Comparison of ENCODE assay signal across 18 cellular contexts in genomic region chr10:72037266-72037665, GRCh38. TPM values are rescaled to one million over a fixed set of nuclear protein-coding genes. Genes with fewer than 3 reads are reported as not detected.
DNase-seq lines count a peak whose midpoint lies in the region; TF ChIP-seq lines count a peak whose summit lies in the region.
"Had no signal": no experiment of that assay in that cellular context is flagged by ENCODE, and none has a peak within 500 bp of the region (broad histone marks: within the 10 kb centered on the region; RNA-seq: fewer than 3 reads in every experiment).

No MANE protein-coding gene starts in this region.

- H3K4me1 ChIP-seq in Caco-2 (peaks cover 48% of the 10 kb centered on the region), HUES64 (ENCODE audit: insufficient read depth, low read length) (peaks cover 16% of the 10 kb centered on the region; the same call in 1 of the 2 replicates), neuronal stem cell (ENCODE audit: control insufficient read depth in 2 of 2, insufficient read depth in 1 of 2, low read depth in 1 of 2, low read length in 2 of 2) (peaks cover 22 to 25% of the 10 kb centered on the region in 2 donors)

- no peak overlapping the region for H2BK120ac ChIP-seq in neuronal stem cell (ENCODE audit: low read depth, low read length)

- H3K27ac ChIP-seq in HUES64 (ENCODE audit: low read depth, low read length) (peak overlapping the region; percentile 72; the same call in 1 of the 2 replicates), neuronal stem cell (replicated peaks; ENCODE audit: low read length) (peak overlapping the region; percentile 18)
- H3K27ac ChIP-seq: BLaER1 treated with 17β-estradiol and CSF1 and Interleukin-3, amounts not matched to agents 10 nM and 100 nM; HL-60 had no signal

- no peak overlapping the region for H2BK15ac ChIP-seq in neuronal stem cell (ENCODE audit: low read length)

- no peaks in the 10 kb centered on the region for H3K9me3 ChIP-seq in Caco-2
- no peaks in the 10 kb centered on the region for H3K9me3 ChIP-seq in HUES64 (ENCODE audit: insufficient read depth, low read depth, low read length)
- no peaks in the 10 kb centered on the region for H3K9me3 ChIP-seq in neuronal stem cell (replicated peaks in 1 of 2; ENCODE audit: control insufficient read depth in 2 of 2, insufficient read depth in 1 of 2, low read depth in 1 of 2, low read length in 2 of 2)
- H3K9me3 ChIP-seq: A549; BLaER1 treated with 17β-estradiol and CSF1 and Interleukin-3, amounts not matched to agents 10 nM and 100 nM; SK-N-SH had no signal

- POLR2A ChIA-PET in Caco-2 (lab: Charles Lee): interaction anchor here (1.6 kb wide), 1 partner anchor 236 kb away, joined by 3 read pairs; the partner anchor contains the start of gene DDIT4

- H3K4me3 Mint-ChIP-seq in Caco-2 (ENCODE audit: unreplicated experiment) (no peak overlapping the region), CD14-positive monocyte (no peak overlapping the region)

- no peak for TF ChIP-seq CTCF in Caco-2 (IDR thresholded peaks at IDR 0.05; ENCODE audit: insufficient read depth in 1 of 2, low read depth in 1 of 2, low read length in 1 of 2, severe bottlenecking in 1 of 2, unreplicated experiment in 1 of 2)
- no peak for TF ChIP-seq CTCF in CD14-positive monocyte (IDR thresholded peaks at IDR 0.05)

- H3K27me3 ChIP-seq in Caco-2 (replicated peaks; ENCODE audit: control insufficient read depth, insufficient read depth, low read length) (no peaks in the 10 kb centered on the region), HUES64 (ENCODE audit: insufficient read depth, low read length) (no peaks in the 10 kb centered on the region), neuronal stem cell (ENCODE audit: control insufficient read depth in 3 of 3, insufficient read depth in 3 of 3, low read depth in 1 of 3, low read length in 3 of 3) (no peaks in the 10 kb centered on the region)
- H3K27me3 ChIP-seq: BLaER1 treated with 17β-estradiol and CSF1 and Interleukin-3, amounts not matched to agents 10 nM and 100 nM had no signal

- H3K9ac ChIP-seq in HUES64 (ENCODE audit: low read depth, low read length) (peak overlapping the region; percentile 22; the same call in 1 of the 2 replicates), neuronal stem cell (ENCODE audit: low read depth, low read length, poor library complexity) (no peak overlapping the region)
- H3K9ac ChIP-seq: BLaER1 treated with 17β-estradiol and CSF1 and Interleukin-3, amounts not matched to agents 10 nM and 100 nM; SK-N-SH had no signal

- H3K36me3 Mint-ChIP-seq in Caco-2 (ENCODE audit: insufficient read depth, unreplicated experiment) (no peaks in the 10 kb centered on the region), CD14-positive monocyte (no peaks in the 10 kb centered on the region)

- peak overlapping the region; percentile 28 for H3K4me2 ChIP-seq in neuronal stem cell (ENCODE audit: insufficient read depth, low read length, poor library complexity, severe bottlenecking)
- H3K4me2 ChIP-seq: BLaER1 treated with 17β-estradiol and CSF1 and Interleukin-3, amounts not matched to agents 10 nM and 100 nM; SK-N-SH had no signal

- intact Hi-C loops in Caco-2 (cut with micrococcal nuclease; ENCODE audit: unreplicated experiment): no loop called here
- intact Hi-C loops in CD14-positive monocyte (cut with micrococcal nuclease): no loop called here

- peaks cover 30% of the 10 kb centered on the region for H3K4me1 Mint-ChIP-seq in Caco-2 (ENCODE audit: low read depth, unreplicated experiment)
- H3K4me1 Mint-ChIP-seq in CD14-positive monocyte: no peaks in the 10 kb centered on the region

- H3K27ac Mint-ChIP-seq in Caco-2 (ENCODE audit: unreplicated experiment): peak overlapping the region; percentile 91
- H3K27ac Mint-ChIP-seq in CD14-positive monocyte: no peak overlapping the region

- H2AFZ ChIP-seq in neuronal stem cell (ENCODE audit: low read length): peak overlapping the region; percentile 25

- no peak overlapping the region for H2BK5ac ChIP-seq in neuronal stem cell (ENCODE audit: low read length)

- H3K27me3 Mint-ChIP-seq in Caco-2 (ENCODE audit: insufficient read depth, unreplicated experiment) (no peaks in the 10 kb centered on the region), CD14-positive monocyte (ENCODE audit: low read depth in 3 of 3) (peaks cover 0 to 7% (median 2%) of the 10 kb centered on the region in 3 donors)

- H3K36me3 ChIP-seq in Caco-2 (ENCODE audit: control insufficient read depth, insufficient read depth, low read length) (no peaks in the 10 kb centered on the region), HUES64 (ENCODE audit: insufficient read depth, low read length) (no peaks in the 10 kb centered on the region), neuronal stem cell (replicated peaks in 1 of 2; ENCODE audit: control insufficient read depth in 2 of 2, insufficient read depth in 2 of 2, low read length in 2 of 2) (no peaks in the 10 kb centered on the region)
- H3K36me3 ChIP-seq: BLaER1 treated with 17β-estradiol and CSF1 and Interleukin-3, amounts not matched to agents 10 nM and 100 nM had no signal

- CTCF ChIA-PET in Caco-2 (lab: Charles Lee): interaction anchor here (2.3 to 2.7 kb wide), 2 partner anchors 11 to 141 kb away, joined by 11 to 46 read pairs; no protein-coding TSS in a partner anchor

- H3K18ac ChIP-seq in neuronal stem cell (ENCODE audit: low read length): peak overlapping the region; percentile 76

- H2BK12ac ChIP-seq in neuronal stem cell (ENCODE audit: low read length): peak overlapping the region; percentile 51

- no peaks in the 10 kb centered on the region for H3K9me3 Mint-ChIP-seq in Caco-2 (ENCODE audit: unreplicated experiment)
- peaks cover 0 to 2% (median 0%) of the 10 kb centered on the region in 7 donors for H3K9me3 Mint-ChIP-seq in CD14-positive monocyte

- H3K23ac ChIP-seq in neuronal stem cell (ENCODE audit: low read depth, low read length, poor library complexity): no peak overlapping the region

- H3K4ac ChIP-seq in neuronal stem cell (ENCODE audit: low read length): no peak overlapping the region

- 92% methylated on average over 8 of the region's 8 CpGs for WGBS in HUES64
- no CpG with 5 or more reads among the region's 8 CpGs for WGBS in neuronal stem cell (ENCODE audit: extremely low coverage in 2 of 2, insufficient read length in 2 of 2, insufficient replicate concordance in 1 of 2), 2 donors

- H4K91ac ChIP-seq in neuronal stem cell (ENCODE audit: low read depth, low read length, poor library complexity): no peak overlapping the region

- peak overlapping the region; percentile 72 for H2AK5ac ChIP-seq in neuronal stem cell (ENCODE audit: low read depth, low read length)

- H4K8ac ChIP-seq in neuronal stem cell (ENCODE audit: low read depth, low read length): no peak overlapping the region

- H3K79me1 ChIP-seq in neuronal stem cell (ENCODE audit: low read depth, low read length): no peaks in the 10 kb centered on the region

- H3K4me3 ChIP-seq in Caco-2 (ENCODE audit: low read depth, low read length) (no peak overlapping the region), HUES64 (ENCODE audit: low read length) (no peak overlapping the region), neuronal stem cell (ENCODE audit: low read length in 2 of 2) (no peak overlapping the region)
- H3K4me3 ChIP-seq: A549; BLaER1 treated with 17β-estradiol and CSF1 and Interleukin-3, amounts not matched to agents 10 nM and 100 nM; K562 had no signal

- BruUV-seq in Caco-2 (replicated peaks; lab: Mats Ljungman, UMichigan): no TSS peak

- no peak for DNase-seq in Caco-2
- DNase-seq in islet precursor cell: peak; percentile 60
- no peak for DNase-seq in neuronal stem cell (ENCODE audit: low spot score)
- no peak for DNase-seq in CD14-positive monocyte (ENCODE audit: low spot score)
- no peak for DNase-seq in NCI-H1105 treated with DMSO at 0.1 percent for 48 hours (lab: John Stamatoyannopoulos, UW)
- DNase-seq in NCI-H226: no peak
- no peak for DNase-seq in NCI-H524 treated with DMSO at 0.1 percent for 48 hours (lab: John Stamatoyannopoulos, UW)
- DNase-seq: GF-D8, NCI-H1436, NCI-H2029, NCI-H2171 treated with DMSO at 0.1 percent for 48 hours, NCI-H82, SK-N-SH had no signal

- no peak overlapping the region for H3K14ac ChIP-seq in neuronal stem cell (ENCODE audit: low read length)

RNA-seq across cellular contexts. Expression of gene SPOCK2, which starts 51.1 kb away (rescaled TPM):
- 1.6 and 3.0 TPM in 2 replicates for total RNA-seq in Caco-2 (2022)
- 0.60 TPM for polyA plus RNA-seq in HUES64 (2013, experiment 1 of 2)
- polyA plus RNA-seq in HUES64 (2013, experiment 2 of 2): 1.2 TPM
- 1.0 TPM for polyA plus RNA-seq in neuronal stem cell (2013, experiment 1 of 2)
- 1.0 TPM for polyA plus RNA-seq in neuronal stem cell (2013, experiment 2 of 2)
- 1 to 10 TPM in 1 of 2 donors, under 1 TPM in 1; 0.45 to 1.6 TPM for polyA plus RNA-seq in CD14-positive monocyte
